ENCODE assay signal across 24 cellular contexts in genomic region chr9:1702701-1703100, GRCh38.
"Had no signal": no experiment of that assay in that cellular context is flagged by ENCODE, and none has a peak within 500 bp of the region (broad histone marks: within the 10 kb centered on the region; RNA-seq: fewer than 3 reads in every experiment).

No MANE protein-coding gene starts in this region.

- DNase-seq: colonic mucosa; cortex of kidney; dermis blood vessel endothelial cell; dorsolateral prefrontal cortex; effector CD4-positive, alpha-beta T cell; effector CD8-positive, alpha-beta T cell; effector memory CD4-positive, alpha-beta T cell; effector memory CD8-positive, alpha-beta T cell; endodermal cell; erythroblast; esophagus squamous epithelium; foreskin fibroblast; foreskin keratinocyte; foreskin melanocyte; gastrocnemius medialis; glutamatergic neuron; head of caudate nucleus; heart left ventricle; heart right ventricle had no signal

- H3K36me3 ChIP-seq: colonic mucosa, esophagus muscularis mucosa, esophagus squamous epithelium, gastrocnemius medialis, gastroesophageal sphincter, heart left ventricle, heart right ventricle had no signal

- H3K4me1 ChIP-seq: colonic mucosa, esophagus muscularis mucosa, esophagus squamous epithelium, foreskin keratinocyte, gastrocnemius medialis, gastroesophageal sphincter, heart left ventricle, heart right ventricle had no signal

- H3K27me3 Mint-ChIP-seq: dendritic cell treated with granulocyte-macrophage colony-stimulating factor and Interleukin-4, amounts not matched to agents 40 ng/mL and 50 ng/mL, for 4 days had no signal

- H3K27me3 ChIP-seq: colonic mucosa, esophagus muscularis mucosa, foreskin keratinocyte, gastrocnemius medialis, gastroesophageal sphincter had no signal

- H3K4me3 Mint-ChIP-seq: dendritic cell treated with granulocyte-macrophage colony-stimulating factor and Interleukin-4, amounts not matched to agents 40 ng/mL and 50 ng/mL, for 4 days; effector memory CD8-positive, alpha-beta T cell; endodermal cell had no signal

- H3K9me3 Mint-ChIP-seq: dendritic cell treated with granulocyte-macrophage colony-stimulating factor and Interleukin-4, amounts not matched to agents 40 ng/mL and 50 ng/mL, for 4 days; effector memory CD8-positive, alpha-beta T cell; endodermal cell had no signal

- H3K27ac Mint-ChIP-seq: dendritic cell treated with granulocyte-macrophage colony-stimulating factor and Interleukin-4, amounts not matched to agents 40 ng/mL and 50 ng/mL, for 4 days; effector memory CD8-positive, alpha-beta T cell; endodermal cell had no signal

- H3K9me3 ChIP-seq: colonic mucosa, esophagus muscularis mucosa, esophagus squamous epithelium, gastrocnemius medialis, gastroesophageal sphincter, heart left ventricle, heart right ventricle had no signal

- H3K4me3 ChIP-seq: colonic mucosa, coronary artery, dorsolateral prefrontal cortex, esophagus muscularis mucosa, esophagus squamous epithelium, gastrocnemius medialis, gastroesophageal sphincter, heart left ventricle, heart right ventricle had no signal

- H3K27ac ChIP-seq: colonic mucosa, coronary artery, dorsolateral prefrontal cortex, epithelial cell of prostate, esophagus muscularis mucosa, esophagus squamous epithelium, foreskin keratinocyte, gastrocnemius medialis, gastroesophageal sphincter, heart left ventricle, heart right ventricle had no signal
